ENCODE assay signal across 1 cellular context in genomic region chr10:86684305-86684704, GRCh38.
TF ChIP-seq lines count a peak whose summit lies in the region.

No MANE protein-coding gene starts in this region.

TF ChIP-seq in endothelial cell of umbilical vein, 7 proteins besides CTCF, POLR2A, EP300 and RAD21:
- no peak for TF ChIP-seq JUN (IDR thresholded peaks at IDR 0.05; ENCODE audit: borderline replicate concordance, insufficient read depth, insufficient read length, low read depth)
- TF ChIP-seq MAX (IDR thresholded peaks at IDR 0.05; ENCODE audit: insufficient read depth, insufficient read length), result no peak
- TF ChIP-seq MYC (IDR thresholded peaks at IDR 0.05; ENCODE audit: low read depth, low read length), result no peak
- TF ChIP-seq EZH2 (IDR thresholded peaks at IDR 0.05; ENCODE audit: borderline replicate concordance, low read depth, low read length, severe bottlenecking), result no peak
- no peak for TF ChIP-seq GATA2 (IDR thresholded peaks at IDR 0.05; ENCODE audit: insufficient read depth, insufficient read length, low read depth, low read length)
